In the genomic region with DNA sequence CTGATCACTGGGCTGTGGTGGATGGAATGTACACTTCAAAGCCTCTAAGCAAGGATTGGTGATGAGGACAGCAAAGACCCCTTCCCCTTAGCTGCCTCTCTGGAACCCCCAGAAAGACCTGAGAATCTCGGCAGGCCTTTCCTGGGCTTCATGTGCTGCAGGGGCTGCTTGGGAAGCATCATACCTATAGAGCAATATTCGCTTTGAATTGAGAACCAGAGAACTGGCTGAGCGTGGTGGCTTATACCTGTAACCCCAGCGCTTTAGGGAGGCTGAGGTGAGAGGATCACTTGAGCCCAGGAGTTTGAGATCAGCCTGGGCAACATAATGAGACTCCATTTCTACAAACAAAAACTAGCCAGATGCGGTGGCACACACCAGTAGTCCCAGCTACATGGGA, we compare ENCODE assay signal across 17 cellular contexts. TPM values are rescaled to one million over a fixed set of nuclear protein-coding genes. Genes with fewer than 3 reads are reported as not detected.
DNase-seq lines count a peak whose midpoint lies in the region; ATAC-seq and TF ChIP-seq lines count a peak whose summit lies in the region.
"Had no signal": no experiment of that assay in that cellular context is flagged by ENCODE, and none has a peak within 500 bp of the region (broad histone marks: within the 10 kb centered on the region; RNA-seq: fewer than 3 reads in every experiment).

No MANE protein-coding gene starts in this region.

- H3K4me1 Mint-ChIP-seq in activated T-cell treated with anti-CD3 and anti-CD28 coated beads, Interleukin-2, amount 50 U/mL, for 72 hours (ENCODE audit: low read depth) = peaks cover 9% of the 10 kb centered on the region
- H3K4me1 Mint-ChIP-seq in HFFc6 (ENCODE audit: low read depth) = peaks cover 53% of the 10 kb centered on the region
- H3K4me1 Mint-ChIP-seq: B cell had no signal

- no peaks in the 10 kb centered on the region for H3K27me3 Mint-ChIP-seq in activated T-cell treated with anti-CD3 and anti-CD28 coated beads, Interleukin-2, amount 50 U/mL, for 72 hours (ENCODE audit: low read depth)
- H3K27me3 Mint-ChIP-seq in HFFc6 (ENCODE audit: insufficient read depth) = no peaks in the 10 kb centered on the region; the same call in 1 of the 2 replicates

- POLR2A ChIA-PET in A673 (lab: Charles Lee; ENCODE audit: low non-redundant PET) = no interaction called here

- peaks cover 0 to 10% (median 2%) of the 10 kb centered on the region in 4 donors for H3K9me3 ChIP-seq in stomach
- no peaks in the 10 kb centered on the region for H3K9me3 ChIP-seq in A673 (ENCODE audit: low read depth, low read length, poor library complexity, severe bottlenecking)

- WGBS in stomach, 5 donors = 90 to 97% (median 97%) methylated on average over 5 of the region's 5 CpGs

- no TSS peak for BruUV-seq in A673 (replicated peaks; lab: Mats Ljungman, UMichigan)

- intact Hi-C loops in stomach (cut with DNase I; ENCODE audit: low total_unique reads) = no loop called here
- intact Hi-C loops in A673 (cut with micrococcal nuclease; ENCODE audit: unreplicated experiment) = no loop called here

- H3K27me3 ChIP-seq in stomach (no peaks in the 10 kb centered on the region), A673 (replicated peaks; ENCODE audit: insufficient read depth, low read depth, low read length, poor library complexity) (no peaks in the 10 kb centered on the region), brain microvascular endothelial cell (replicated peaks) (no peaks in the 10 kb centered on the region)

- H3K36me3 Mint-ChIP-seq in activated T-cell treated with anti-CD3 and anti-CD28 coated beads, Interleukin-2, amount 50 U/mL, for 72 hours (ENCODE audit: insufficient read depth in 2 of 2) = peaks cover 7% of the 10 kb centered on the region in 2 donors
- H3K36me3 Mint-ChIP-seq in HFFc6 (ENCODE audit: low read depth) = peaks cover 21% of the 10 kb centered on the region

- peak overlapping the region; percentile 31 for H3K27ac Mint-ChIP-seq in activated T-cell treated with anti-CD3 and anti-CD28 coated beads, Interleukin-2, amount 50 U/mL, for 72 hours
- peak overlapping the region; percentile 33; the same call in 1 of the 2 replicates for H3K27ac Mint-ChIP-seq in HFFc6
- H3K27ac Mint-ChIP-seq: B cell; CD8-positive, alpha-beta T cell had no signal

- no peak overlapping the region for H3K4me3 ChIP-seq in stomach
- no peak overlapping the region for H3K4me3 ChIP-seq in A673 (ENCODE audit: low read depth, low read length, poor library complexity, severe bottlenecking)
- no peak overlapping the region for H3K4me3 ChIP-seq in brain microvascular endothelial cell (ENCODE audit: low read depth, low read length)

- H3K4me1 ChIP-seq in stomach (peaks cover 61 to 76% (median 71%) of the 10 kb centered on the region in 4 donors), A673 (ENCODE audit: insufficient read depth, low read length, poor library complexity, severe bottlenecking) (no peaks in the 10 kb centered on the region)

- H3K4me3 Mint-ChIP-seq in activated T-cell treated with anti-CD3 and anti-CD28 coated beads, Interleukin-2, amount 50 U/mL, for 72 hours = no peak overlapping the region
- no peak overlapping the region for H3K4me3 Mint-ChIP-seq in HFFc6
- H3K4me3 Mint-ChIP-seq: B cell; CD8-positive, alpha-beta T cell had no signal

- H3K36me3 ChIP-seq in stomach (peaks cover 17 to 27% (median 21%) of the 10 kb centered on the region in 4 donors), A673 (ENCODE audit: insufficient read depth, low read length, poor library complexity, severe bottlenecking) (no peaks in the 10 kb centered on the region), brain microvascular endothelial cell (replicated peaks) (peaks cover 7% of the 10 kb centered on the region)

- peaks cover 5 to 7% of the 10 kb centered on the region in 2 donors for H3K9me3 Mint-ChIP-seq in activated T-cell treated with anti-CD3 and anti-CD28 coated beads, Interleukin-2, amount 50 U/mL, for 72 hours
- H3K9me3 Mint-ChIP-seq in HFFc6 = peaks cover 13% of the 10 kb centered on the region

- no peak for TF ChIP-seq EP300 in stomach (IDR thresholded peaks at IDR 0.05)

- ATAC-seq in activated T-cell treated with anti-CD3 and anti-CD28 coated beads, Interleukin-2, amount 50 U/mL, for 72 hours (replicated peaks in 1 of 2) = no peak
- ATAC-seq: CD8-positive, alpha-beta T cell had no signal

- in situ Hi-C loops in brain microvascular endothelial cell (cut with HindIII; ENCODE audit: low pct_ligation_motif_present, low sequenced_read_pairs) = no loop called here

- CTCF ChIA-PET in A673 (lab: Charles Lee) = no interaction called here

- DNase-seq in activated T-cell treated with anti-CD3 and anti-CD28 coated beads, Interleukin-2, amount 50 U/mL, for 72 hours = no peak
- no peak for DNase-seq in activated T-cell treated with anti-CD3 and anti-CD28 coated beads, Interleukin-2, amount 50 U/mL, for 1 hour
- no peak for DNase-seq in HFFc6
- peak; percentile 69 for DNase-seq in mesenteric fat pad (ENCODE audit: low spot score)
- DNase-seq in stomach = peak; percentile 9
- no peak for DNase-seq in A673 (ENCODE audit: low spot score)
- no peak for DNase-seq in brain microvascular endothelial cell
- DNase-seq: ACHN; DMS79 treated with DMSO at 0.1 percent for 48 hours; GOT3; KBM-7; NCI-H1436 treated with DMSO at 0.1 percent for 48 hours; NCI-H69; NK-92 treated with Interleukin-12 subunit alpha and Interleukin-12 subunit beta, amount 100 ng/mL, for 24 hours; OCI-M1 had no signal

- TF ChIP-seq POLR2A in stomach (IDR thresholded peaks at IDR 0.05) = no peak

- H3K27ac ChIP-seq in stomach = peak overlapping the region in 1 of 5 donors; percentile 85
- H3K27ac ChIP-seq in A673 (ENCODE audit: low read depth, low read length, poor library complexity, severe bottlenecking) = no peak overlapping the region
- H3K27ac ChIP-seq in brain microvascular endothelial cell = no peak overlapping the region

- no peak for TF ChIP-seq CTCF in HFFc6 (IDR thresholded peaks at IDR 0.05)
- no peak for TF ChIP-seq CTCF in stomach (IDR thresholded peaks at IDR 0.05)
- TF ChIP-seq CTCF in A673 (conservative IDR thresholded peaks at IDR 0.05; ENCODE audit: low read depth, low read length) = no peak
- TF ChIP-seq CTCF in brain microvascular endothelial cell (IDR thresholded peaks at IDR 0.05; ENCODE audit: low read depth, low read length, missing control alignments) = no peak

RNA-seq across cellular contexts. Expression of a gene that starts 22.0 kb away (rescaled TPM):
- total RNA-seq in activated T-cell treated with anti-CD3 and anti-CD28 coated beads, Interleukin-2, amount 50 U/mL, for 72 hours = 10 to 100 TPM; 46.3 to 83.0 TPM
- 10 to 100 TPM; 28.7 to 79.3 (median 72.4) TPM for total RNA-seq in HFFc6 (2021; fragmentation: NEBNext Ultra II Directional; extraction: Animal tissue kit (Norgen Biotek cat#: 25700))
- total RNA-seq in mesenteric fat pad = 228 TPM
- 10 to 100 TPM in 4 of 5 donors, 1 to 10 TPM in 1; 9.4 to 82.3 (median 47.1) TPM for total RNA-seq in stomach
- polyA plus RNA-seq in stomach = 1 to 10 TPM; 6.6 to 9.8 (median 9.1) TPM
- total RNA-seq in A673 (2021) = 4.9 and 7.2 TPM in 2 replicates

RNA-seq across cellular contexts. Expression of a gene that starts 51.9 kb away (rescaled TPM):
- total RNA-seq in activated T-cell treated with anti-CD3 and anti-CD28 coated beads, Interleukin-2, amount 50 U/mL, for 72 hours = 100 to 1,000 TPM in 1 of 2 donors, 10 to 100 TPM in 1; 87.0 to 101 TPM
- 10 to 100 TPM; 73.4 to 87.1 (median 74.7) TPM for total RNA-seq in HFFc6 (2021; fragmentation: NEBNext Ultra II Directional; extraction: Animal tissue kit (Norgen Biotek cat#: 25700))
- total RNA-seq in mesenteric fat pad (123 TPM), stomach (10 to 100 TPM; 31.0 to 76.3 (median 73.4) TPM), A673 (2021) (89.6 and 107 TPM in 2 replicates)
- polyA plus RNA-seq in stomach = 10 to 100 TPM; 33.9 to 58.4 (median 40.8) TPM

Comparison
In these comparisons a context has a peak if more than half of its experiments do, and no peak if none do; other contexts are left out.
1. DNase-seq: peak in mesenteric fat pad (single experiment) and stomach (single experiment); none in activated T-cell treated with anti-CD3 and anti-CD28 coated beads, Interleukin-2, amount 50 U/mL, for 72 hours (0 of 2), activated T-cell treated with anti-CD3 and anti-CD28 coated beads, Interleukin-2, amount 50 U/mL, for 1 hour (single experiment), HFFc6 (single experiment), A673 (single experiment) and brain microvascular endothelial cell (single experiment).